8 cellular contexts compared by ENCODE assay signal in the genomic region with DNA sequence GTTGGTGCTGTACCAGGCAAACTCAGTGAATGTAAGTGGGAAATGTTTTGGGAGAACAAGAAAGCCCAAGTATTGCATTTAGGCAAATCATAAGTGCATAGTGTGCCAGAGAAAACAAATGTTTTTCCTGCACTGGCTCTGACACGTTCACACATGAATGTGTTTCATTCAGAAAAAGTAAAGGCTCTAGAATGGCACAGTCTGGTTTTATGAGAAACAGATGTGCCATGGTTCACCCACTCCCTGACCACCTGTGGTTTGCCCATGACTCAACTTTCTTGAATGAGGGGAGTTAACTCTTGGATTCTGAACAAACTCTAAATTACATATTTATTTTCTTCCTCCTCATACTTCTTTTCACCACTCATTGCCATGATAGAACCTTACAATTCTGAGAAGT.
DNase-seq lines count a peak whose midpoint lies in the region; ATAC-seq and TF ChIP-seq lines count a peak whose summit lies in the region.

No MANE protein-coding gene starts in this region.

- H3K27ac ChIP-seq in left ventricle myocardium inferior (replicated peaks), result no peak overlapping the region

- no peaks in the 10 kb centered on the region for H3K36me3 Mint-ChIP-seq in natural killer cell

- peaks cover 0 to 6% of the 10 kb centered on the region in 2 donors for H3K4me1 Mint-ChIP-seq in natural killer cell

- H3K9me3 ChIP-seq in left ventricle myocardium inferior (replicated peaks), result no peaks in the 10 kb centered on the region

- H3K9me3 Mint-ChIP-seq in natural killer cell, result no peaks in the 10 kb centered on the region

- intact Hi-C loops in left ventricle myocardium inferior (cut with micrococcal nuclease) (no loop called here), natural killer cell (cut with micrococcal nuclease) (no loop called here)

- H3K4me3 ChIP-seq in AG10803 (ENCODE audit: low read length) (no peak overlapping the region), fibroblast of pulmonary artery (replicated peaks; ENCODE audit: low read depth, low read length) (no peak overlapping the region), left ventricle myocardium inferior (no peak overlapping the region)

- no peaks in the 10 kb centered on the region for H3K4me1 ChIP-seq in left ventricle myocardium inferior

- H3K27me3 Mint-ChIP-seq in natural killer cell (ENCODE audit: low read depth in 2 of 2), result no peaks in the 10 kb centered on the region

- no peaks in the 10 kb centered on the region for H3K27me3 ChIP-seq in left ventricle myocardium inferior (ENCODE audit: low read depth)

- ATAC-seq in GM21423 (IDR thresholded peaks at IDR 0.05; ENCODE audit: unreplicated experiment) (peak; percentile 76), natural killer cell (no peak)

- no peak overlapping the region for H3K27ac Mint-ChIP-seq in natural killer cell

- DNase-seq in AG10803 (ENCODE audit: low read depth), result peak; percentile 95
- DNase-seq in NCI-H446 (lab: John Stamatoyannopoulos, UW), result peak; percentile 12 to 85
- DNase-seq in fibroblast of pulmonary artery (ENCODE audit: low read depth), result peak; percentile 78
- DNase-seq in D341Med (ENCODE audit: low spot score), result no peak
- DNase-seq in left ventricle myocardium inferior, result no peak
- no peak for DNase-seq in globus pallidus (ENCODE audit: low spot score)
- no peak for DNase-seq in natural killer cell

- no peaks in the 10 kb centered on the region for H3K36me3 ChIP-seq in left ventricle myocardium inferior

- no peak for TF ChIP-seq CTCF in AG10803 (conservative IDR thresholded peaks at IDR 0.05; ENCODE audit: low read length)
- TF ChIP-seq CTCF in fibroblast of pulmonary artery (IDR thresholded peaks at IDR 0.05; ENCODE audit: low read length, missing control alignments), result no peak
- TF ChIP-seq CTCF in left ventricle myocardium inferior (IDR thresholded peaks at IDR 0.05; ENCODE audit: borderline replicate concordance), result no peak
- TF ChIP-seq CTCF in natural killer cell (IDR thresholded peaks at IDR 0.05), result no peak

- H3K4me3 Mint-ChIP-seq in natural killer cell, result no peak overlapping the region

Comparison
In these comparisons a context has a peak if more than half of its experiments do, and no peak if none do; other contexts are left out.
1. DNase-seq: peak in AG10803 (single experiment), NCI-H446 (2 of 2) and fibroblast of pulmonary artery (single experiment); none in D341Med (single experiment), left ventricle myocardium inferior (single experiment), globus pallidus (single experiment) and natural killer cell (single experiment).